13 cellular contexts compared by ENCODE assay signal in the genomic region with DNA sequence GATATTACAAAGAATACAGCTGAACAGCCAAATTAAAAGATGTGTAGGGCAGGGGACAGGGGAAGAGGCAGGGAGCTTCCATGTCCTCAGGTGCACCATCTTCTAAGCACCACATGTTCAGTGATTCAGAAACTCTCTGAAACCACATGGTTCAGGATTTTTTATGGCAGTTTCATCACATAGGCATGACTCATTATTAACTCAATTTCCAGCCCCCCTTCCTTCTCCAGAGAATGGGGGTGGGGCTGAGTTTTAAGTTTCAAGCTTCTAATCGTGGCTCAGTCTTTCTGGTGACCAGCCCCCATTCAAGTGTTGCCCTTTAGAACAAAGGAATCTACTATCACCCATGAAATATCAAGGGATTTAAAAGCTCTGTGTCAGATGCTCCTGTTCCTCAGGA.
DNase-seq lines count a peak whose midpoint lies in the region; ATAC-seq and TF ChIP-seq lines count a peak whose summit lies in the region.
"Had no signal": no experiment of that assay in that cellular context is flagged by ENCODE, and none has a peak within 500 bp of the region (broad histone marks: within the 10 kb centered on the region; RNA-seq: fewer than 3 reads in every experiment).

No MANE protein-coding gene starts in this region.

- DNase-seq in DMS53 (lab: John Stamatoyannopoulos, UW) (peak; percentile 36), LHCN-M2 (ENCODE audit: low read depth) (peak; percentile 95), cardiac fibroblast (ENCODE audit: low read depth in 2 of 2) (peak; percentile 73 to 87), left lung (no peak), NCI-H1436 treated with DMSO at 0.1 percent for 48 hours (lab: John Stamatoyannopoulos, UW) (no peak), globus pallidus (ENCODE audit: low spot score) (no peak)
- DNase-seq: effector CD4-positive, alpha-beta T cell; naive thymus-derived CD4-positive, alpha-beta T cell; NCI-H1417 treated with DMSO at 0.1 percent for 48 hours; NK-92 treated with Interleukin-12 subunit alpha and Interleukin-12 subunit beta, amount 100 ng/mL, for 24 hours had no signal

- H3K4me3 ChIP-seq in cardiac fibroblast (replicated peaks in 1 of 2; ENCODE audit: low read depth in 2 of 2, low read length in 2 of 2) (no peak overlapping the region), left lung (no peak overlapping the region)
- H3K4me3 ChIP-seq: smooth muscle cell had no signal

- intact Hi-C loops in left lung (cut with DNase I): no loop called here

- H3K27me3 ChIP-seq in left lung: no peaks in the 10 kb centered on the region

- ATAC-seq in left lung (peak; percentile 32), GM19023 (IDR thresholded peaks at IDR 0.05; ENCODE audit: unreplicated experiment) (no peak), HG02678 (IDR thresholded peaks at IDR 0.05; ENCODE audit: unreplicated experiment) (no peak)
- ATAC-seq: naive thymus-derived CD4-positive, alpha-beta T cell had no signal

- H3K36me3 ChIP-seq in left lung: no peaks in the 10 kb centered on the region

- no peaks in the 10 kb centered on the region for H3K9me3 ChIP-seq in left lung

- TF ChIP-seq CTCF in cardiac fibroblast (IDR thresholded peaks at IDR 0.05; ENCODE audit: low read depth, low read length) (no peak), left lung (IDR thresholded peaks at IDR 0.05) (no peak)

- H3K27ac ChIP-seq in left lung: no peak overlapping the region

- no peaks in the 10 kb centered on the region for H3K4me1 ChIP-seq in left lung

Comparison
In these comparisons a context has a peak if more than half of its experiments do, and no peak if none do; other contexts are left out.
1. DNase-seq: peak in DMS53 (single experiment), LHCN-M2 (single experiment) and cardiac fibroblast (2 of 2); none in left lung (0 of 2), NCI-H1436 treated with DMSO at 0.1 percent for 48 hours (single experiment) and globus pallidus (single experiment).